8 cellular contexts compared by ENCODE assay signal in the genomic region with DNA sequence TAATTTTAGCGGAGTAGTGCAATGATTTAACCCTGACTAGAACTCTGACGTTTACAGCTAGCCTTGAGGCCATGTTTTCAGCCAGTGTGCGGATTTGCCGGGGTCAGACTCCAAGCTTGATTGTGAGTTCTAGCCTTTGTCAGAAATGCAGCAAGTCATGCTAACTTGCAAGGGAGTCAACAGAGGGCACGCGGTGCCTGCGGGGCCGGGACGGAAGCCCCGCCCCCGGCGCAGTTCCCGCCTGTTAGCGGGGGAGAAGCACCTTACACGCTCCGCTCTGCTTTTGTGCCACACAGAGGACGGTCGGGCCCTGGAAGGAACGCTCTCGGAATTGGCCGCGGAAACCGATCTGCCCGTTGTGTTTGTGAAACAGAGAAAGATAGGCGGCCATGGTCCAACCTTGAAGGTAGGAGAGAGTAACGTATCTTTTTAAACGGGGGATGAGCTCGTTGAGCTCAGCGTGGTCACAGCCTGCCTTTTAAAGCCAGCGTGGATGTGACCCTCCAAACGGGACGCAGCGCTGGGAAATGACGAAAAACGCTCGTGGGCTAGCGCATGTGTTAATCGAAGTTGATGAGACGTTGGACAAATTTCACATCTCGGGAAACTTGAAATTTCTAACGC. TPM values are rescaled to one million over a fixed set of nuclear protein-coding genes. Genes with fewer than 3 reads are reported as not detected.
A peak's percentile ranks its signal among the peaks of the same experiment; 100 is the strongest.
DNase-seq lines count a peak whose midpoint lies in the region; ATAC-seq and TF ChIP-seq lines count a peak whose summit lies in the region.

No MANE protein-coding gene starts in this region.

- peaks cover 18% of the 10 kb centered on the region for H3K36me3 Mint-ChIP-seq in WTC11

- H3K4me1 ChIP-seq in ACC112 (ENCODE audit: control insufficient read depth, insufficient read depth, low read length, unreplicated experiment) = peaks cover 39% of the 10 kb centered on the region

- DNase-seq in NCI-H2227 (lab: John Stamatoyannopoulos, UW; ENCODE audit: unreplicated experiment) = peak; percentile 89
- DNase-seq in WTC11 (ENCODE audit: low spot score) = peak; percentile 86
- DNase-seq in caudate nucleus (lab: John Stamatoyannopoulos, UW) = peak; percentile 17 to 93 (median 79)
- peak; percentile 85 for DNase-seq in inferior parietal cortex (ENCODE audit: extremely low spot score)
- peak; percentile 80 for DNase-seq in stimulated activated CD4-positive, alpha-beta T cell treated with anti-CD3 and anti-CD28 coated beads, Interleukin-12 subunit alpha, Interleukin-12 subunit beta, amount 100 ng/mL, for 4 hours

- H3K27ac ChIP-seq in ACC112 (ENCODE audit: low read depth, low read length) = peak overlapping the region; percentile 98
- peak overlapping the region; percentile 84 for H3K27ac ChIP-seq in caudate nucleus (ENCODE audit: low read depth, low read length)

- TF ChIP-seq CTCF in WTC11 (IDR thresholded peaks at IDR 0.05) = no peak

- H3K9me3 Mint-ChIP-seq in WTC11 = no peaks in the 10 kb centered on the region

- POLR2A ChIA-PET in WTC11 (lab: Charles Lee) = interaction anchor here (1.0 to 3.8 kb wide), 5 partner anchors 11 to 151 kb away, joined by 4 to 34 read pairs (median 11); a partner anchor contains a TSS

- H3K4me3 ChIP-seq in ACC112 (ENCODE audit: low read depth, low read length) = peak overlapping the region; percentile 93

- peaks cover 26% of the 10 kb centered on the region for H3K36me3 ChIP-seq in ACC112 (ENCODE audit: insufficient read depth, low read length)

- peaks cover 69% of the 10 kb centered on the region for H3K79me2 ChIP-seq in ACC112 (ENCODE audit: control insufficient read depth, insufficient read depth, low read length, unreplicated experiment)

- H2AFZ ChIP-seq in ACC112 (ENCODE audit: low read length, unreplicated experiment) = peak overlapping the region; percentile 2

- peak overlapping the region; percentile 85 for H3K27ac Mint-ChIP-seq in WTC11

- CTCF ChIA-PET in WTC11 (lab: Charles Lee) = interaction anchor here (1.0 to 2.0 kb wide), 5 partner anchors 10 to 93 kb away, joined by 4 to 11 read pairs (median 7); a partner anchor contains a TSS

- no peaks in the 10 kb centered on the region for H3K27me3 Mint-ChIP-seq in WTC11 (ENCODE audit: low read depth)

- ATAC-seq in GM18873 (IDR thresholded peaks at IDR 0.05; ENCODE audit: low FRiP score, unreplicated experiment) (peak; percentile 43), HG03139 (IDR thresholded peaks at IDR 0.05; ENCODE audit: unreplicated experiment) (peak; percentile 43), WTC11 (peak; percentile 77)

- peak overlapping the region; percentile 99 for H3K4me3 Mint-ChIP-seq in WTC11

- H3K27me3 ChIP-seq in ACC112 (ENCODE audit: insufficient read depth, low read length) = no peaks in the 10 kb centered on the region

- peaks cover 47% of the 10 kb centered on the region for H3K4me1 Mint-ChIP-seq in WTC11

TF ChIP-seq in WTC11, 78 proteins besides CTCF, POLR2A, EP300 and RAD21 (continues in another document):
- no peak for TF ChIP-seq JUN (CRISPR knock-in tag; IDR thresholded peaks at IDR 0.05)
- TF ChIP-seq, protein P1, sequence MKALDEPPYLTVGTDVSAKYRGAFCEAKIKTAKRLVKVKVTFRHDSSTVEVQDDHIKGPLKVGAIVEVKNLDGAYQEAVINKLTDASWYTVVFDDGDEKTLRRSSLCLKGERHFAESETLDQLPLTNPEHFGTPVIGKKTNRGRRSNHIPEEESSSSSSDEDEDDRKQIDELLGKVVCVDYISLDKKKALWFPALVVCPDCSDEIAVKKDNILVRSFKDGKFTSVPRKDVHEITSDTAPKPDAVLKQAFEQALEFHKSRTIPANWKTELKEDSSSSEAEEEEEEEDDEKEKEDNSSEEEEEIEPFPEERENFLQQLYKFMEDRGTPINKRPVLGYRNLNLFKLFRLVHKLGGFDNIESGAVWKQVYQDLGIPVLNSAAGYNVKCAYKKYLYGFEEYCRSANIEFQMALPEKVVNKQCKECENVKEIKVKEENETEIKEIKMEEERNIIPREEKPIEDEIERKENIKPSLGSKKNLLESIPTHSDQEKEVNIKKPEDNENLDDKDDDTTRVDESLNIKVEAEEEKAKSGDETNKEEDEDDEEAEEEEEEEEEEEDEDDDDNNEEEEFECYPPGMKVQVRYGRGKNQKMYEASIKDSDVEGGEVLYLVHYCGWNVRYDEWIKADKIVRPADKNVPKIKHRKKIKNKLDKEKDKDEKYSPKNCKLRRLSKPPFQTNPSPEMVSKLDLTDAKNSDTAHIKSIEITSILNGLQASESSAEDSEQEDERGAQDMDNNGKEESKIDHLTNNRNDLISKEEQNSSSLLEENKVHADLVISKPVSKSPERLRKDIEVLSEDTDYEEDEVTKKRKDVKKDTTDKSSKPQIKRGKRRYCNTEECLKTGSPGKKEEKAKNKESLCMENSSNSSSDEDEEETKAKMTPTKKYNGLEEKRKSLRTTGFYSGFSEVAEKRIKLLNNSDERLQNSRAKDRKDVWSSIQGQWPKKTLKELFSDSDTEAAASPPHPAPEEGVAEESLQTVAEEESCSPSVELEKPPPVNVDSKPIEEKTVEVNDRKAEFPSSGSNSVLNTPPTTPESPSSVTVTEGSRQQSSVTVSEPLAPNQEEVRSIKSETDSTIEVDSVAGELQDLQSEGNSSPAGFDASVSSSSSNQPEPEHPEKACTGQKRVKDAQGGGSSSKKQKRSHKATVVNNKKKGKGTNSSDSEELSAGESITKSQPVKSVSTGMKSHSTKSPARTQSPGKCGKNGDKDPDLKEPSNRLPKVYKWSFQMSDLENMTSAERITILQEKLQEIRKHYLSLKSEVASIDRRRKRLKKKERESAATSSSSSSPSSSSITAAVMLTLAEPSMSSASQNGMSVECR (CRISPR knock-in tag; IDR thresholded peaks at IDR 0.05; ENCODE audit: borderline replicate concordance) = 0 out of 2 replicates have a peak, but pooled peaks have one; percentile 42
- no peak for TF ChIP-seq MYBL2 (CRISPR knock-in tag; IDR thresholded peaks at IDR 0.05)
- TF ChIP-seq, protein P2, sequence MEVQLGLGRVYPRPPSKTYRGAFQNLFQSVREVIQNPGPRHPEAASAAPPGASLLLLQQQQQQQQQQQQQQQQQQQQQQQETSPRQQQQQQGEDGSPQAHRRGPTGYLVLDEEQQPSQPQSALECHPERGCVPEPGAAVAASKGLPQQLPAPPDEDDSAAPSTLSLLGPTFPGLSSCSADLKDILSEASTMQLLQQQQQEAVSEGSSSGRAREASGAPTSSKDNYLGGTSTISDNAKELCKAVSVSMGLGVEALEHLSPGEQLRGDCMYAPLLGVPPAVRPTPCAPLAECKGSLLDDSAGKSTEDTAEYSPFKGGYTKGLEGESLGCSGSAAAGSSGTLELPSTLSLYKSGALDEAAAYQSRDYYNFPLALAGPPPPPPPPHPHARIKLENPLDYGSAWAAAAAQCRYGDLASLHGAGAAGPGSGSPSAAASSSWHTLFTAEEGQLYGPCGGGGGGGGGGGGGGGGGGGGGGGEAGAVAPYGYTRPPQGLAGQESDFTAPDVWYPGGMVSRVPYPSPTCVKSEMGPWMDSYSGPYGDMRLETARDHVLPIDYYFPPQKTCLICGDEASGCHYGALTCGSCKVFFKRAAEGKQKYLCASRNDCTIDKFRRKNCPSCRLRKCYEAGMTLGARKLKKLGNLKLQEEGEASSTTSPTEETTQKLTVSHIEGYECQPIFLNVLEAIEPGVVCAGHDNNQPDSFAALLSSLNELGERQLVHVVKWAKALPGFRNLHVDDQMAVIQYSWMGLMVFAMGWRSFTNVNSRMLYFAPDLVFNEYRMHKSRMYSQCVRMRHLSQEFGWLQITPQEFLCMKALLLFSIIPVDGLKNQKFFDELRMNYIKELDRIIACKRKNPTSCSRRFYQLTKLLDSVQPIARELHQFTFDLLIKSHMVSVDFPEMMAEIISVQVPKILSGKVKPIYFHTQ (CRISPR knock-in tag; IDR thresholded peaks at IDR 0.05) = no peak
- peak; percentile 77 for TF ChIP-seq GABPB1 (CRISPR knock-in tag; IDR thresholded peaks at IDR 0.05)
- TF ChIP-seq, protein P3, sequence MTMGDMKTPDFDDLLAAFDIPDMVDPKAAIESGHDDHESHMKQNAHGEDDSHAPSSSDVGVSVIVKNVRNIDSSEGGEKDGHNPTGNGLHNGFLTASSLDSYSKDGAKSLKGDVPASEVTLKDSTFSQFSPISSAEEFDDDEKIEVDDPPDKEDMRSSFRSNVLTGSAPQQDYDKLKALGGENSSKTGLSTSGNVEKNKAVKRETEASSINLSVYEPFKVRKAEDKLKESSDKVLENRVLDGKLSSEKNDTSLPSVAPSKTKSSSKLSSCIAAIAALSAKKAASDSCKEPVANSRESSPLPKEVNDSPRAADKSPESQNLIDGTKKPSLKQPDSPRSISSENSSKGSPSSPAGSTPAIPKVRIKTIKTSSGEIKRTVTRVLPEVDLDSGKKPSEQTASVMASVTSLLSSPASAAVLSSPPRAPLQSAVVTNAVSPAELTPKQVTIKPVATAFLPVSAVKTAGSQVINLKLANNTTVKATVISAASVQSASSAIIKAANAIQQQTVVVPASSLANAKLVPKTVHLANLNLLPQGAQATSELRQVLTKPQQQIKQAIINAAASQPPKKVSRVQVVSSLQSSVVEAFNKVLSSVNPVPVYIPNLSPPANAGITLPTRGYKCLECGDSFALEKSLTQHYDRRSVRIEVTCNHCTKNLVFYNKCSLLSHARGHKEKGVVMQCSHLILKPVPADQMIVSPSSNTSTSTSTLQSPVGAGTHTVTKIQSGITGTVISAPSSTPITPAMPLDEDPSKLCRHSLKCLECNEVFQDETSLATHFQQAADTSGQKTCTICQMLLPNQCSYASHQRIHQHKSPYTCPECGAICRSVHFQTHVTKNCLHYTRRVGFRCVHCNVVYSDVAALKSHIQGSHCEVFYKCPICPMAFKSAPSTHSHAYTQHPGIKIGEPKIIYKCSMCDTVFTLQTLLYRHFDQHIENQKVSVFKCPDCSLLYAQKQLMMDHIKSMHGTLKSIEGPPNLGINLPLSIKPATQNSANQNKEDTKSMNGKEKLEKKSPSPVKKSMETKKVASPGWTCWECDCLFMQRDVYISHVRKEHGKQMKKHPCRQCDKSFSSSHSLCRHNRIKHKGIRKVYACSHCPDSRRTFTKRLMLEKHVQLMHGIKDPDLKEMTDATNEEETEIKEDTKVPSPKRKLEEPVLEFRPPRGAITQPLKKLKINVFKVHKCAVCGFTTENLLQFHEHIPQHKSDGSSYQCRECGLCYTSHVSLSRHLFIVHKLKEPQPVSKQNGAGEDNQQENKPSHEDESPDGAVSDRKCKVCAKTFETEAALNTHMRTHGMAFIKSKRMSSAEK (CRISPR knock-in tag; IDR thresholded peaks at IDR 0.05; ENCODE audit: borderline replicate concordance) = no peak
- TF ChIP-seq, protein P4, sequence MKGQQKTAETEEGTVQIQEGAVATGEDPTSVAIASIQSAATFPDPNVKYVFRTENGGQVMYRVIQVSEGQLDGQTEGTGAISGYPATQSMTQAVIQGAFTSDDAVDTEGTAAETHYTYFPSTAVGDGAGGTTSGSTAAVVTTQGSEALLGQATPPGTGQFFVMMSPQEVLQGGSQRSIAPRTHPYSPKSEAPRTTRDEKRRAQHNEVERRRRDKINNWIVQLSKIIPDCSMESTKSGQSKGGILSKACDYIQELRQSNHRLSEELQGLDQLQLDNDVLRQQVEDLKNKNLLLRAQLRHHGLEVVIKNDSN (CRISPR knock-in tag; IDR thresholded peaks at IDR 0.05) = no peak; the same call in 1 of the 2 replicates
- peak; percentile 88; the same call in 1 of the 2 replicates for TF ChIP-seq KAT7 (CRISPR knock-in tag; IDR thresholded peaks at IDR 0.05; ENCODE audit: borderline replicate concordance)

RNA-seq across cellular contexts. Expression of a gene that starts 14.8 kb away (rescaled TPM):
- total RNA-seq in WTC11 (2021) = 2.0 to 3.2 TPM (median 2.5 TPM) in 3 replicates

Comparison
In these comparisons a context has a peak if more than half of its experiments do, and no peak if none do; other contexts are left out.
1. Peak in every context shown above with its lines: DNase-seq, ATAC-seq, H3K4me3 ChIP-seq and H3K27ac ChIP-seq.